8 cellular contexts compared by ENCODE assay signal in genomic region chr4:56467284-56468096, GRCh38. TPM values are rescaled to one million over a fixed set of nuclear protein-coding genes. Genes with fewer than 3 reads are reported as not detected.
DNase-seq lines count a peak whose midpoint lies in the region; TF ChIP-seq lines count a peak whose summit lies in the region.

Gene SRP72, plus strand, starts transcription at chr4:56467617. Its CDS starts 19 bp downstream, at chr4:56467636.

- H3K27ac ChIP-seq in SK-N-MC (peak within 1 kb of the TSS; percentile 81), suprapubic skin (peak within 1 kb of the TSS; percentile 93)

- no peak for TF ChIP-seq EP300 in suprapubic skin (IDR thresholded peaks at IDR 0.05)

- H3K9ac ChIP-seq in SK-N-MC (ENCODE audit: insufficient read length): peak within 1 kb of the TSS; percentile 98

- H3K4me3 ChIP-seq in SK-N-MC: peak within 1 kb of the TSS; percentile 97
- H3K4me3 ChIP-seq in suprapubic skin: peak within 1 kb of the TSS; percentile 94

- CTCF ChIA-PET in HEK293T (lab: Yijun Ruan, JAX): no interaction called here

- DNase-seq in GM03348 (ENCODE audit: low spot score) (peak; percentile 96), HEK293T (ENCODE audit: extremely low spot score) (peak; percentile 88), MV-4-11 (lab: John Stamatoyannopoulos, UW) (peak; percentile 79), SK-N-MC (ENCODE audit: low read depth, low spot score) (peak; percentile 40), germinal center (ENCODE audit: low spot score) (peak; percentile 93), nucleus accumbens (lab: John Stamatoyannopoulos, UW) (peak in 55 of 56 donors; percentile 36 to 92 (median 81)), suprapubic skin (ENCODE audit: low spot score in 2 of 2) (peak; percentile 93 to 94)
- peak; percentile 93 for DNase-seq in activated naive CD4-positive, alpha-beta T cell treated with anti-CD3 and anti-CD28 coated beads, Interleukin-2, amount 50 U/mL, for 16 hours

- H3K9me3 ChIP-seq in SK-N-MC (ENCODE audit: low read depth, low read length): no peaks in the 10 kb centered on the region
- H3K9me3 ChIP-seq in suprapubic skin: no peaks in the 10 kb centered on the region

- peak in 1 of 2 donors; percentile 53 for TF ChIP-seq POLR2A in suprapubic skin (IDR thresholded peaks at IDR 0.05)

- no peak for TF ChIP-seq CTCF in suprapubic skin (IDR thresholded peaks at IDR 0.05)

- POLR2A ChIA-PET in HEK293T (lab: Yijun Ruan, JAX): interaction anchor here (0.7 to 7.9 kb wide), 9 partner anchors 10 to 81 kb away, joined by 3 to 48 read pairs (median 6); partner anchors contain the start of genes AASDH, PAICS and PPAT

- peaks cover 43% of the 10 kb centered on the region for H3K4me1 ChIP-seq in suprapubic skin

- H3K36me3 ChIP-seq in SK-N-MC (ENCODE audit: insufficient read depth, low read length) (peaks cover 42% of the 10 kb centered on the region), suprapubic skin (peaks cover 21% of the 10 kb centered on the region)

- no peaks in the 10 kb centered on the region for H3K27me3 ChIP-seq in suprapubic skin

- WGBS in suprapubic skin: under 1% methylated on average over 41 of the region's 62 CpGs

TF ChIP-seq in HEK293T, 16 proteins besides CTCF, POLR2A, EP300 and RAD21:
- TF ChIP-seq SP1 (IDR thresholded peaks at IDR 0.05) (no peak), TARDBP (IDR thresholded peaks at IDR 0.05) (no peak), FOXA1 (IDR thresholded peaks at IDR 0.05) (no peak), L3MBTL2 (conservative IDR thresholded peaks at IDR 0.05) (0 out of 2 replicates have a peak, but pooled peaks have one; percentile 11), ZNF384 (IDR thresholded peaks at IDR 0.05) (no peak), ELF4 (IDR thresholded peaks at IDR 0.05) (0 out of 2 replicates have a peak, but pooled peaks have one; percentile 26)

RNA-seq across cellular contexts. Expression of gene SRP72, which starts in this region (rescaled TPM):
- total RNA-seq in suprapubic skin: 10 to 100 TPM; 52.2 to 99.2 (median 77.0) TPM

Comparison
In these comparisons a context has a peak if more than half of its experiments do, and no peak if none do; other contexts are left out.
1. Peak in every context shown above with its lines: DNase-seq, H3K4me3 ChIP-seq and H3K27ac ChIP-seq.
2. DNase-seq: peak in every context shown above with its lines; median percentile 96 in GM03348; 94 in suprapubic skin; 93 in activated naive CD4-positive, alpha-beta T cell treated with anti-CD3 and anti-CD28 coated beads, Interleukin-2, amount 50 U/mL, for 16 hours; 93 in germinal center; 88 in HEK293T; 81 in nucleus accumbens; 79 in MV-4-11; 40 in SK-N-MC.